Comparison of ENCODE assay signal across 8 cellular contexts in genomic region chr12:14365294-14366210, GRCh38. TPM values are rescaled to one million over a fixed set of nuclear protein-coding genes. Genes with fewer than 3 reads are reported as not detected.
DNase-seq lines count a peak whose midpoint lies in the region; ATAC-seq and TF ChIP-seq lines count a peak whose summit lies in the region.

Gene ATF7IP (plus strand): TSS chr12:14365682. CDS start chr12:14423916, 58,234 bp downstream.

- peaks cover 30% of the 10 kb centered on the region for H3K4me1 Mint-ChIP-seq in T-helper 1 cell treated with Interleukin-12 subunit alpha and Interleukin-12 subunit beta and Interleukin-4 antibody, amounts not matched to agents 30 μg/mL and 1 μg/mL, for 36 hours (ENCODE audit: low read depth)

- peaks cover 15% of the 10 kb centered on the region for H3K36me3 Mint-ChIP-seq in T-helper 1 cell treated with Interleukin-12 subunit alpha and Interleukin-12 subunit beta and Interleukin-4 antibody, amounts not matched to agents 30 μg/mL and 1 μg/mL, for 36 hours (ENCODE audit: low read depth)

- intact Hi-C loops in left cardiac atrium (cut with DNase I) (loop anchor here (2.0 to 10.0 kb wide), 3 partner anchors 107 to 199 kb away; partner anchors contain the start of gene PLBD1 (in 1 of the 2)), posterior vena cava (cut with DNase I) (loop anchor here in 1 of 2 donors (5.0 kb wide), 1 partner anchor 108 kb away; no protein-coding TSS in a partner anchor), upper lobe of right lung (cut with DNase I) (no loop called here)

- H3K27ac ChIP-seq in upper lobe of right lung, result peak within 1 kb of the TSS; percentile 98

- peaks cover 3% of the 10 kb centered on the region for H3K4me1 ChIP-seq in upper lobe of right lung

- peak within 1 kb of the TSS; percentile 79 for H3K4me3 ChIP-seq in upper lobe of right lung

- H3K27me3 Mint-ChIP-seq in T-helper 1 cell treated with Interleukin-12 subunit alpha and Interleukin-12 subunit beta and Interleukin-4 antibody, amounts not matched to agents 30 μg/mL and 1 μg/mL, for 36 hours (ENCODE audit: low read depth), result no peaks in the 10 kb centered on the region

- H3K4me3 Mint-ChIP-seq in T-helper 1 cell treated with Interleukin-12 subunit alpha and Interleukin-12 subunit beta and Interleukin-4 antibody, amounts not matched to agents 30 μg/mL and 1 μg/mL, for 36 hours, result peak within 1 kb of the TSS; percentile 88

- H3K9me3 Mint-ChIP-seq in T-helper 1 cell treated with Interleukin-12 subunit alpha and Interleukin-12 subunit beta and Interleukin-4 antibody, amounts not matched to agents 30 μg/mL and 1 μg/mL, for 36 hours, result no peaks in the 10 kb centered on the region

- TF ChIP-seq CTCF in GM12872 (IDR thresholded peaks at IDR 0.05; ENCODE audit: insufficient read depth, low read depth, low read length), result peak; percentile 25; the same call in 2 of the 3 replicates
- TF ChIP-seq CTCF in upper lobe of right lung (IDR thresholded peaks at IDR 0.05), result peak; percentile 28

- H3K27me3 ChIP-seq in upper lobe of right lung, result no peaks in the 10 kb centered on the region

- ATAC-seq in HG02678 (IDR thresholded peaks at IDR 0.05; ENCODE audit: unreplicated experiment) (peak; percentile 72), left cardiac atrium (peak; percentile 98 to 99), upper lobe of right lung (peak; percentile 99)

- no peaks in the 10 kb centered on the region for H3K9me3 ChIP-seq in upper lobe of right lung

- H3K36me3 ChIP-seq in upper lobe of right lung, result no peaks in the 10 kb centered on the region

- peak within 1 kb of the TSS; percentile 95 for H3K27ac Mint-ChIP-seq in T-helper 1 cell treated with Interleukin-12 subunit alpha and Interleukin-12 subunit beta and Interleukin-4 antibody, amounts not matched to agents 30 μg/mL and 1 μg/mL, for 36 hours

- DNase-seq in NCI-H1436 (lab: John Stamatoyannopoulos, UW) (peak; percentile 92), amniotic stem cell (lab: John Stamatoyannopoulos, UW) (peak; percentile 96), left cardiac atrium (peak; percentile 96), posterior vena cava (ENCODE audit: low spot score) (peak; percentile 99), upper lobe of right lung (peak; percentile 97)

RNA-seq across cellular contexts. Expression of gene ATF7IP, which starts in this region (rescaled TPM):
- total RNA-seq in left cardiac atrium (10 to 100 TPM; 55.0 to 59.4 TPM), posterior vena cava (10 to 100 TPM; 56.4 to 73.1 TPM), upper lobe of right lung (64.0 TPM)

Comparison
In these comparisons a context has a peak if more than half of its experiments do, and no peak if none do; other contexts are left out.
1. Peak in every context shown above with its lines: DNase-seq, ATAC-seq, H3K4me3 ChIP-seq and H3K27ac ChIP-seq.